In genomic region chr2:37394986-37395555, GRCh38 we compare ENCODE assay signal across 9 cellular contexts.
"Had no signal": no experiment of that assay in that cellular context is flagged by ENCODE, and none has a peak within 500 bp of the region (broad histone marks: within the 10 kb centered on the region; RNA-seq: fewer than 3 reads in every experiment).

No MANE protein-coding gene starts in this region.

- H3K4me1 ChIP-seq: prostate gland had no signal

- H3K9me3 ChIP-seq: gastrocnemius medialis, left ventricle myocardium inferior, ovary, prostate gland, upper lobe of left lung had no signal

- H3K27ac Mint-ChIP-seq: activated CD8-positive, alpha-beta T cell treated with anti-CD3 and anti-CD28 coated beads for 36 hours; activated naive CD4-positive, alpha-beta T cell treated with anti-CD3 and anti-CD28 coated beads, Interleukin-2, amount 50 U/mL, for 24 hours had no signal

- H3K9me3 Mint-ChIP-seq: natural killer cell treated with Interleukin-12 subunit alpha and Interleukin-12 subunit beta and Interleukin-15 and Interleukin-18, amount 100 ng/mL, for 72 hours had no signal

- H3K27me3 Mint-ChIP-seq: activated naive CD4-positive, alpha-beta T cell treated with anti-CD3 and anti-CD28 coated beads, Interleukin-2, amount 50 U/mL, for 24 hours; natural killer cell treated with Interleukin-12 subunit alpha and Interleukin-12 subunit beta and Interleukin-15 and Interleukin-18, amount 100 ng/mL, for 72 hours had no signal

- H3K36me3 ChIP-seq: gastrocnemius medialis, left ventricle myocardium inferior, ovary, prostate gland, upper lobe of left lung had no signal

- H3K36me3 Mint-ChIP-seq: activated naive CD4-positive, alpha-beta T cell treated with anti-CD3 and anti-CD28 coated beads, Interleukin-2, amount 50 U/mL, for 24 hours; brain; natural killer cell treated with Interleukin-12 subunit alpha and Interleukin-12 subunit beta and Interleukin-15 and Interleukin-18, amount 100 ng/mL, for 72 hours had no signal

- H3K4me3 ChIP-seq: gastrocnemius medialis, left ventricle myocardium inferior, ovary, prostate gland, upper lobe of left lung had no signal

- H3K27me3 ChIP-seq: gastrocnemius medialis, ovary, upper lobe of left lung had no signal

- H3K4me3 Mint-ChIP-seq: activated CD8-positive, alpha-beta T cell treated with anti-CD3 and anti-CD28 coated beads for 36 hours; activated naive CD4-positive, alpha-beta T cell treated with anti-CD3 and anti-CD28 coated beads, Interleukin-2, amount 50 U/mL, for 24 hours; natural killer cell treated with Interleukin-12 subunit alpha and Interleukin-12 subunit beta and Interleukin-15 and Interleukin-18, amount 100 ng/mL, for 72 hours had no signal

- H3K27ac ChIP-seq: gastrocnemius medialis, left ventricle myocardium inferior, ovary, prostate gland, upper lobe of left lung had no signal
